ENCODE assay signal across 8 cellular contexts in the genomic region with DNA sequence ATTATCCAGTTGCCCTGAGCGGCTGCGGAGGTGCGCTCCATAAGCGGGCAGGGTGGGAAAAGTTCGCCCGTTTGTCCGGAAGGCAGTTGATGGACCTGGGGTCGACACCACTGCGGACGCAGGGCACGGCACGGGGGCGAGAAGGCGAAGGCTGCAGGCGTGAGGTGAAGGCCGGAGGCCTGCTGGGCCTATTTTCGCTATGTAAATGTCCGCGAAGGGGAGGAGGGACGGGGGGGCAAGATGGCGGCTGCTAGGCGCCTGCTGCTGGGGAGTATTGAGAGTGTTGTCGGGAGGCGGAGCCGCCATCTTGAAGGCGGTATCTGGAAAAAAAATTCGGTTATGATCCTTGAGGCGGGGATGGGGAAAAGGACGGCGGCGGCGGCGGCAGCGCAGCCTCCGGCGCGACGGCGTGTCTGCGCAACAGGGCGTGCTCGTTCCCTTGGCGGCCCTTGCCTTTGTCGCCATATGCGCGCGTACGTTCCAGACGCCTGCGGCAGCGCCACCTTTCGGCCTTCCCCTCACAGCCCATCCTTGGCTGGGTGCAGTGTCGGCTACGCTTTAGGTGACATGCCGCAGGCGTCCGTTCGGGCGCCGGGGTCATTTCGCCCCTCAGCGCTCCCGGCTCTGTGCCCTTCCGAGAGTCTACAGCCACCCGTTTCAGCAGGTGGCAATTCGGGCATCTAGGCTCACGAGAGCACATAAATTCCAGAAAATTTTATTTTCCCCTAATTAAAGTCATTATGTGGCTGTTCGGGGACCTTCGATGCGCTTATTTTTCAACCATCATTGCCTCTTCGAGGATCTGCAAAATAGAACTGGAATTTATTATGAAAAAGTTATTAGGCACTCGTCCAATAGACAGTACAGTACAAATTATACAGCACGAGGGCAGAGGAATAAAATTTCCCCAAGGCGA. TPM values are rescaled to one million over a fixed set of nuclear protein-coding genes. Genes with fewer than 3 reads are reported as not detected.
DNase-seq lines count a peak whose midpoint lies in the region; ATAC-seq and TF ChIP-seq lines count a peak whose summit lies in the region.

No MANE protein-coding gene starts in this region.

- no peaks in the 10 kb centered on the region for H3K27me3 Mint-ChIP-seq in activated naive CD8-positive, alpha-beta T cell treated with anti-CD3 and anti-CD28 coated beads for 36 hours
- no peaks in the 10 kb centered on the region for H3K27me3 Mint-ChIP-seq in stimulated activated naive CD8-positive, alpha-beta T cell treated with anti-CD3 and anti-CD28 coated beads, Interleukin-15, amount 100 ng/mL, for 72 hours
- H3K27me3 Mint-ChIP-seq in progenitor cell of endocrine pancreas = no peaks in the 10 kb centered on the region

- no peak for TF ChIP-seq CTCF in progenitor cell of endocrine pancreas (IDR thresholded peaks at IDR 0.05; ENCODE audit: unreplicated experiment)

- peak overlapping the region; percentile 93 for H3K4me3 Mint-ChIP-seq in activated naive CD8-positive, alpha-beta T cell treated with anti-CD3 and anti-CD28 coated beads for 36 hours
- peak overlapping the region; percentile 81 to 97 for H3K4me3 Mint-ChIP-seq in stimulated activated naive CD8-positive, alpha-beta T cell treated with anti-CD3 and anti-CD28 coated beads, Interleukin-15, amount 100 ng/mL, for 72 hours
- no peak overlapping the region for H3K4me3 Mint-ChIP-seq in progenitor cell of endocrine pancreas (ENCODE audit: low read depth)

- H3K36me3 Mint-ChIP-seq in activated naive CD8-positive, alpha-beta T cell treated with anti-CD3 and anti-CD28 coated beads for 36 hours = peaks cover 25% of the 10 kb centered on the region
- no peaks in the 10 kb centered on the region for H3K36me3 Mint-ChIP-seq in progenitor cell of endocrine pancreas (ENCODE audit: insufficient read depth)

- peak overlapping the region; percentile 98 for H3K27ac Mint-ChIP-seq in activated naive CD8-positive, alpha-beta T cell treated with anti-CD3 and anti-CD28 coated beads for 36 hours
- H3K27ac Mint-ChIP-seq in stimulated activated naive CD8-positive, alpha-beta T cell treated with anti-CD3 and anti-CD28 coated beads, Interleukin-15, amount 100 ng/mL, for 72 hours = peak overlapping the region; percentile 99
- H3K27ac Mint-ChIP-seq in progenitor cell of endocrine pancreas = no peak overlapping the region

- DNase-seq in Right ventricle myocardium superior (peak; percentile 91), cardiac septum (ENCODE audit: low spot score) (no peak), NCI-H2196 treated with DMSO at 0.1 percent for 48 hours (lab: John Stamatoyannopoulos, UW; ENCODE audit: unreplicated experiment) (peak; percentile 94), left kidney (ENCODE audit: low read depth, low spot score) (peak; percentile 96), posterior vena cava (ENCODE audit: low spot score) (no peak), progenitor cell of endocrine pancreas (ENCODE audit: low spot score, unreplicated experiment) (no peak)
- peak; percentile 84 for DNase-seq in activated naive CD8-positive, alpha-beta T cell treated with anti-CD3 and anti-CD28 coated beads for 36 hours
- DNase-seq in stimulated activated naive CD8-positive, alpha-beta T cell treated with anti-CD3 and anti-CD28 coated beads, Interleukin-15, amount 100 ng/mL, for 72 hours = peak; percentile 79 to 94

- peak; percentile 93 for ATAC-seq in Right ventricle myocardium superior (ENCODE audit: poor library complexity)
- ATAC-seq in stimulated activated naive CD8-positive, alpha-beta T cell treated with anti-CD3 and anti-CD28 coated beads, Interleukin-15, amount 100 ng/mL, for 72 hours = peak; percentile 86

- H3K9me3 Mint-ChIP-seq in activated naive CD8-positive, alpha-beta T cell treated with anti-CD3 and anti-CD28 coated beads for 36 hours = no peaks in the 10 kb centered on the region
- no peaks in the 10 kb centered on the region for H3K9me3 Mint-ChIP-seq in stimulated activated naive CD8-positive, alpha-beta T cell treated with anti-CD3 and anti-CD28 coated beads, Interleukin-15, amount 100 ng/mL, for 72 hours
- no peaks in the 10 kb centered on the region for H3K9me3 Mint-ChIP-seq in progenitor cell of endocrine pancreas (ENCODE audit: low read depth)

- intact Hi-C loops in Right ventricle myocardium superior (cut with DNase I) = loop anchor here (10.0 kb wide), 1 partner anchor 81 kb away; no protein-coding TSS in a partner anchor
- intact Hi-C loops in cardiac septum (cut with DNase I) = no loop called here
- intact Hi-C loops in posterior vena cava (cut with DNase I) = no loop called here

- H3K4me1 Mint-ChIP-seq in activated naive CD8-positive, alpha-beta T cell treated with anti-CD3 and anti-CD28 coated beads for 36 hours = peaks cover 22% of the 10 kb centered on the region
- peaks cover 18% of the 10 kb centered on the region for H3K4me1 Mint-ChIP-seq in stimulated activated naive CD8-positive, alpha-beta T cell treated with anti-CD3 and anti-CD28 coated beads, Interleukin-15, amount 100 ng/mL, for 72 hours
- no peaks in the 10 kb centered on the region for H3K4me1 Mint-ChIP-seq in progenitor cell of endocrine pancreas (ENCODE audit: low read depth)

RNA-seq across cellular contexts. Expression of a gene that starts 0.7 kb away (rescaled TPM):
- total RNA-seq in Right ventricle myocardium superior (10.2 TPM), cardiac septum (not detected), posterior vena cava (not detected), progenitor cell of endocrine pancreas (not detected in 2 replicates)
- 10 to 100 TPM; 17.7 to 19.4 TPM for total RNA-seq in activated naive CD8-positive, alpha-beta T cell treated with anti-CD3 and anti-CD28 coated beads for 36 hours

Comparison
In these comparisons a context has a peak if more than half of its experiments do, and no peak if none do; other contexts are left out.
1. DNase-seq: peak in Right ventricle myocardium superior (single experiment), NCI-H2196 treated with DMSO at 0.1 percent for 48 hours (single experiment), activated naive CD8-positive, alpha-beta T cell treated with anti-CD3 and anti-CD28 coated beads for 36 hours (single experiment), left kidney (single experiment) and stimulated activated naive CD8-positive, alpha-beta T cell treated with anti-CD3 and anti-CD28 coated beads, Interleukin-15, amount 100 ng/mL, for 72 hours (2 of 2); none in cardiac septum (single experiment), posterior vena cava (single experiment) and progenitor cell of endocrine pancreas (single experiment).